In the genomic region with DNA sequence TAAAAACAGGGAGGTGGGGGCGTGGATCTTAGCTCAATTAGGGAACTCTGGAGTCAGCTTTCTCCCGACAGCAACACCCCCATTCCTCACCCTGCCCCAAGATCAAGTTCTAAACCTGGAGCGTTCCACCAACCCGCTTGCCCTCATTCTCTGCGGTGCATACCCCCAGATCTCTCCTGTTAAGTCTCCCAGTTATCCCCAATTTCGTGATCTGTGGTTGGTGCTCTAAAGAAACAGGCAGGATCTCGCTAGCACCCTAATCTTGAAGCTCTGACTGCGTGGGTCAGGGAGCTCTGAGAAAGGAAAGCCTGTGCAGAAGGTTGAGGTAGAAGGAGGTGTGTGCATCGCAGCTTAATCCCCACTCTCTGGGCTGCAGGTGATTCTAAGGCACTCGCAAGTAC, we compare ENCODE assay signal across 23 cellular contexts.
DNase-seq lines count a peak whose midpoint lies in the region; ATAC-seq, FAIRE-seq and TF ChIP-seq lines count a peak whose summit lies in the region.
"Had no signal": no experiment of that assay in that cellular context is flagged by ENCODE, and none has a peak within 500 bp of the region (broad histone marks: within the 10 kb centered on the region; RNA-seq: fewer than 3 reads in every experiment).

No MANE protein-coding gene starts in this region.

- no peaks in the 10 kb centered on the region; a peak in 1 of 7 replicates for H3K4me1 ChIP-seq in H1 (replicated peaks in 1 of 4; ENCODE audit: control insufficient read depth in 3 of 4, insufficient read depth in 4 of 4, low read length in 3 of 4)
- H3K4me1 ChIP-seq in CD4-positive, alpha-beta memory T cell (ENCODE audit: insufficient read depth, low read length) = no peaks in the 10 kb centered on the region
- H3K4me1 ChIP-seq: BE2C, BLaER1, Caco-2 had no signal

- no peak for TF ChIP-seq EP300 in H1 (IDR thresholded peaks at IDR 0.05; ENCODE audit: borderline replicate concordance in 1 of 2, low read depth in 2 of 2, low read length in 2 of 2)

- H3K4me2 ChIP-seq in H1 (ENCODE audit: insufficient read depth in 1 of 2, low read depth in 2 of 2, low read length in 2 of 2) = no peak overlapping the region
- H3K4me2 ChIP-seq: BLaER1 had no signal

- intact Hi-C loops in CD4-positive, alpha-beta memory T cell (cut with micrococcal nuclease) = no loop called here

- H3K4me3 Mint-ChIP-seq in brain (no peak overlapping the region), neural crest cell (no peak overlapping the region)
- no peak overlapping the region for H3K4me3 Mint-ChIP-seq in CD4-positive, alpha-beta memory T cell
- H3K4me3 Mint-ChIP-seq: CD14-positive monocyte; CD4-positive, CD25-positive, alpha-beta regulatory T cell; CD8-positive, alpha-beta T cell had no signal

- H2AK5ac ChIP-seq in H1 (ENCODE audit: low read depth, low read length) = no peak overlapping the region

- H3K56ac ChIP-seq in H1 (replicated peaks; ENCODE audit: insufficient read length, low read depth, low read length) = no peak overlapping the region

- H3K14ac ChIP-seq in H1 (ENCODE audit: insufficient read length) = no peak overlapping the region

- no peak for TF ChIP-seq RAD21 in H1 (IDR thresholded peaks at IDR 0.05 in 1 of 2, conservative IDR thresholded peaks at IDR 0.05 in 1 of 2; ENCODE audit: low read depth in 2 of 2, low read length in 2 of 2)

- CTCF ChIA-PET in H1 (lab: Charles Lee; ENCODE audit: partially characterized antibody) = interaction anchor here (1.1 to 1.2 kb wide), 2 partner anchors 194 to 320 kb away, joined by 3 to 4 read pairs; no protein-coding TSS in a partner anchor
- CTCF ChIA-PET in CD4-positive, alpha-beta memory T cell (lab: Charles Lee; ENCODE audit: partially characterized antibody) = no interaction called here

- H3K9me3 ChIP-seq in H1 (ENCODE audit: insufficient read depth in 2 of 2, low read depth in 1 of 2, low read length in 1 of 2) = no peaks in the 10 kb centered on the region
- H3K9me3 ChIP-seq in CD4-positive, alpha-beta memory T cell (ENCODE audit: control insufficient read depth in 1 of 2, low read length in 2 of 2) = no peaks in the 10 kb centered on the region
- H3K9me3 ChIP-seq: BE2C, BLaER1 had no signal

- peaks cover 0 to 2% (median 0%) of the 10 kb centered on the region in 4 experiments; a peak in 1 of 7 replicates for H3K27me3 ChIP-seq in H1 (replicated peaks in 1 of 4; ENCODE audit: control insufficient read depth in 3 of 4, extremely low read depth in 1 of 4, insufficient read depth in 3 of 4, low read length in 3 of 4)
- no peaks in the 10 kb centered on the region for H3K27me3 ChIP-seq in CD4-positive, alpha-beta memory T cell (ENCODE audit: insufficient read depth, low read length)
- H3K27me3 ChIP-seq: BE2C, BLaER1 had no signal

- H4K5ac ChIP-seq in H1 (ENCODE audit: insufficient read length, low read depth, low read length) = no peak overlapping the region

- no peaks in the 10 kb centered on the region for H3K79me2 ChIP-seq in H1 (ENCODE audit: control insufficient read depth in 1 of 2, insufficient read depth in 2 of 2, low read length in 2 of 2)

- H3K27me3 Mint-ChIP-seq in brain (peaks cover 20% of the 10 kb centered on the region), neural crest cell (ENCODE audit: low read depth) (no peaks in the 10 kb centered on the region)
- peaks cover 1 to 2% of the 10 kb centered on the region in 2 donors for H3K27me3 Mint-ChIP-seq in CD4-positive, alpha-beta memory T cell
- H3K27me3 Mint-ChIP-seq: CD4-positive, CD25-positive, alpha-beta regulatory T cell had no signal

- no peak overlapping the region for H2BK12ac ChIP-seq in H1 (ENCODE audit: low read depth, low read length)

- H3K36me3 ChIP-seq in H1 (ENCODE audit: control insufficient read depth in 2 of 4, insufficient read depth in 4 of 4, low read length in 3 of 4) = no peaks in the 10 kb centered on the region
- no peaks in the 10 kb centered on the region for H3K36me3 ChIP-seq in CD4-positive, alpha-beta memory T cell (ENCODE audit: insufficient read depth, low read length)
- H3K36me3 ChIP-seq: BE2C, BLaER1 had no signal

- FAIRE-seq in H1 (lab: Jason Lieb, UNC) = no peak
- FAIRE-seq: A204.1, D721Med, G401.6, GM12891 had no signal

- no peak overlapping the region for H4K91ac ChIP-seq in H1 (replicated peaks; ENCODE audit: insufficient read length, low read length)

- H3K27ac Mint-ChIP-seq in brain (peak overlapping the region in 3 of 5 experiments; percentile 7 to 88 (median 9)), neural crest cell (ENCODE audit: unreplicated experiment) (peak overlapping the region; percentile 70)
- H3K27ac Mint-ChIP-seq in CD4-positive, alpha-beta memory T cell = no peak overlapping the region
- H3K27ac Mint-ChIP-seq: CD14-positive monocyte; CD4-positive, CD25-positive, alpha-beta regulatory T cell; CD8-positive, alpha-beta T cell had no signal

- TF ChIP-seq POLR2A in H1 (IDR thresholded peaks at IDR 0.05; ENCODE audit: control extremely low read depth in 1 of 2, low read depth in 2 of 2, low read length in 2 of 2) = no peak

- no peak overlapping the region for H2BK15ac ChIP-seq in H1 (ENCODE audit: low read length)

- H2BK20ac ChIP-seq in H1 (ENCODE audit: low read length) = no peak overlapping the region

- no peak overlapping the region for H3K9ac ChIP-seq in H1 (replicated peaks in 1 of 4; ENCODE audit: extremely low read depth in 1 of 4, low read depth in 3 of 4, low read length in 3 of 4)
- H3K9ac ChIP-seq: BLaER1 had no signal

- H3K4me3 ChIP-seq in H1 (ENCODE audit: extremely low read depth in 1 of 4, insufficient read depth in 2 of 4, low read depth in 3 of 4, low read length in 4 of 4) = no peak overlapping the region
- H3K4me3 ChIP-seq in CD4-positive, alpha-beta memory T cell (ENCODE audit: low read length in 2 of 2) = no peak overlapping the region
- H3K4me3 ChIP-seq: BLaER1 had no signal

- no peaks in the 10 kb centered on the region for H3K23me2 ChIP-seq in H1 (ENCODE audit: low read depth, low read length)

- no peak for TF ChIP-seq CTCF in brain (conservative IDR thresholded peaks at IDR 0.05)
- no peak for TF ChIP-seq CTCF in H1 (IDR thresholded peaks at IDR 0.05; ENCODE audit: control extremely low read depth in 1 of 3, insufficient read depth in 1 of 3, low read depth in 1 of 3, low read length in 3 of 3)
- no peak for TF ChIP-seq CTCF in neural crest cell (conservative IDR thresholded peaks at IDR 0.05)

- H4K20me1 ChIP-seq in H1 (replicated peaks in 1 of 2; ENCODE audit: control insufficient read depth in 1 of 2, insufficient read depth in 2 of 2, low read length in 2 of 2) = no peaks in the 10 kb centered on the region
- H4K20me1 ChIP-seq: BLaER1 had no signal

- ATAC-seq in GM18867 (IDR thresholded peaks at IDR 0.05; ENCODE audit: unreplicated experiment) = no peak
- ATAC-seq: CD8-positive, alpha-beta T cell had no signal

- no peak overlapping the region for H3K18ac ChIP-seq in H1 (ENCODE audit: extremely low read depth, low read length)

- H3K4ac ChIP-seq in H1 (replicated peaks; ENCODE audit: insufficient read length, low read depth, low read length) = no peak overlapping the region

- POLR2A ChIA-PET in H1 (lab: Charles Lee; ENCODE audit: partially characterized antibody) = no interaction called here
- POLR2A ChIA-PET in CD4-positive, alpha-beta memory T cell (lab: Charles Lee; ENCODE audit: partially characterized antibody) = no interaction called here

- H3K36me3 Mint-ChIP-seq in brain (no peaks in the 10 kb centered on the region), neural crest cell (ENCODE audit: low read depth) (no peaks in the 10 kb centered on the region)
- no peaks in the 10 kb centered on the region for H3K36me3 Mint-ChIP-seq in CD4-positive, alpha-beta memory T cell
- H3K36me3 Mint-ChIP-seq: CD14-positive monocyte; CD4-positive, CD25-positive, alpha-beta regulatory T cell; CD8-positive, alpha-beta T cell had no signal

- no peaks in the 10 kb centered on the region for H3K79me1 ChIP-seq in H1 (ENCODE audit: low read depth, low read length)

- 0 out of 2 replicates have a peak overlapping the region, but pooled peaks have one; percentile 46 for H2AFZ ChIP-seq in H1 (ENCODE audit: low read length)

- H3K9me3 Mint-ChIP-seq in brain (peaks cover 0 to 32% (median 0%) of the 10 kb centered on the region in 5 experiments), neural crest cell (no peaks in the 10 kb centered on the region)
- H3K9me3 Mint-ChIP-seq in CD4-positive, alpha-beta memory T cell = peaks cover 0 to 3% (median 0%) of the 10 kb centered on the region in 8 donors
- H3K9me3 Mint-ChIP-seq: CD4-positive, CD25-positive, alpha-beta regulatory T cell; CD8-positive, alpha-beta T cell had no signal

- WGBS in H1 (ENCODE audit: extremely low coverage in 1 of 2, insufficient coverage in 1 of 2, insufficient read length in 1 of 2, insufficient replicate concordance in 2 of 2, low coverage in 1 of 2, low lambda C conversion rate in 2 of 2, missing lambda C conversion rate in 1 of 2), 2 experiments = 87% methylated on average over 10 of the region's 10 CpGs; no CpG with 5 or more reads in 1 of the 2 experiments

- H2BK120ac ChIP-seq in H1 (replicated peaks; ENCODE audit: low read depth, low read length) = no peak overlapping the region

- H4K8ac ChIP-seq in H1 (ENCODE audit: extremely low read depth, insufficient read depth, low read length) = no peak overlapping the region

- H3K27ac ChIP-seq in H1 (ENCODE audit: low read depth, low read length) = no peak overlapping the region
- H3K27ac ChIP-seq in CD4-positive, alpha-beta memory T cell (ENCODE audit: low read depth, low read length) = no peak overlapping the region
- H3K27ac ChIP-seq: BLaER1 had no signal

- no peak overlapping the region for H2BK5ac ChIP-seq in H1 (ENCODE audit: low read depth, low read length)

- H3K4me1 Mint-ChIP-seq in brain = peaks cover 77% of the 10 kb centered on the region
- peaks cover 17% of the 10 kb centered on the region for H3K4me1 Mint-ChIP-seq in neural crest cell
- H3K4me1 Mint-ChIP-seq in CD4-positive, alpha-beta memory T cell = no peaks in the 10 kb centered on the region
- H3K4me1 Mint-ChIP-seq: CD14-positive monocyte; CD4-positive, CD25-positive, alpha-beta regulatory T cell had no signal

- H3K23ac ChIP-seq in H1 (ENCODE audit: insufficient read length) = no peak overlapping the region

- DNase-seq in H1 (ENCODE audit: low read depth in 1 of 2, low spot score in 2 of 2) = no peak
- DNase-seq in neural crest cell (ENCODE audit: low read depth, low spot score) = no peak
- DNase-seq in CD4-positive, alpha-beta memory T cell = no peak
- DNase-seq in DMS153 (lab: John Stamatoyannopoulos, UW) = no peak
- no peak for DNase-seq in DMS153 treated with DMSO at 0.1 percent for 48 hours (lab: John Stamatoyannopoulos, UW; ENCODE audit: unreplicated experiment)
- DNase-seq: 8988T; ACHN; BE2C; C1 segment of cervical spinal cord; Caco-2; Calu3; CD4-positive, CD25-positive, alpha-beta regulatory T cell; CD8-positive, alpha-beta T cell; DMS79 treated with DMSO at 0.1 percent for 48 hours; GF-D8 had no signal

TF ChIP-seq in H1, 55 proteins besides CTCF, POLR2A, EP300 and RAD21 (continues in another document):
- TF ChIP-seq YY1 (IDR thresholded peaks at IDR 0.05; ENCODE audit: low read depth, low read length) = no peak
- no peak for TF ChIP-seq BACH1 (IDR thresholded peaks at IDR 0.05; ENCODE audit: low read length)
- no peak for TF ChIP-seq SUZ12 (IDR thresholded peaks at IDR 0.05; ENCODE audit: low read length)
- no peak for TF ChIP-seq BRCA1 (IDR thresholded peaks at IDR 0.05; ENCODE audit: low read depth, low read length)
- no peak for TF ChIP-seq CHD2 (IDR thresholded peaks at IDR 0.05; ENCODE audit: low read length)
- TF ChIP-seq POLR2AphosphoS5 (IDR thresholded peaks at IDR 0.05; ENCODE audit: low read depth, low read length) = no peak

Comparison
In these comparisons a context has a peak if more than half of its experiments do, and no peak if none do; other contexts are left out.
1. H3K27ac Mint-ChIP-seq: peak in brain (3 of 5) and neural crest cell (single experiment); none in CD4-positive, alpha-beta memory T cell (0 of 7).